ENCODE assay signal across 25 cellular contexts in genomic region chr11:11409224-11409623, GRCh38. TPM values are rescaled to one million over a fixed set of nuclear protein-coding genes. Genes with fewer than 3 reads are reported as not detected.
DNase-seq lines count a peak whose midpoint lies in the region; ATAC-seq and TF ChIP-seq lines count a peak whose summit lies in the region.
"Had no signal": no experiment of that assay in that cellular context is flagged by ENCODE, and none has a peak within 500 bp of the region (broad histone marks: within the 10 kb centered on the region; RNA-seq: fewer than 3 reads in every experiment).

No MANE protein-coding gene starts in this region.

- H3K27ac Mint-ChIP-seq in neural crest cell (ENCODE audit: unreplicated experiment): peak overlapping the region; percentile 80
- H3K27ac Mint-ChIP-seq: activated CD8-positive, alpha-beta T cell treated with anti-CD3 and anti-CD28 coated beads, Interleukin-2, amount 10 ng/mL, durations not matched to agents 7 days and 5 days; activated naive CD4-positive, alpha-beta T cell treated with anti-CD3 and anti-CD28 coated beads, Interleukin-2, amount 50 U/mL, for 72 hours; activated T-helper 2 cell treated with anti-CD3 and anti-CD28 coated beads, Interferon-gamma antibody, Interleukin-2, Interleukin-4, amounts not matched to agents 10 μg/mL and 5 μg/mL and 100 μg/mL, durations not matched to agents 14 hours and 24 hours and 36 hours; memory B cell had no signal

- intact Hi-C loops in left ventricle myocardium inferior (cut with micrococcal nuclease) (no loop called here), Right ventricle myocardium superior (cut with DNase I) (loop anchor here (5.0 kb wide), 1 partner anchor 128 kb away; no protein-coding TSS in a partner anchor), esophagus muscularis mucosa (cut with DNase I) (loop anchor here (5.0 kb wide), 1 partner anchor 213 kb away; the partner anchor contains the start of gene GALNT18), uterus (cut with DNase I; ENCODE audit: low total_unique reads) (no loop called here), ovary (cut with DNase I) (no loop called here)

- 58% methylated on average over 4 of the region's 6 CpGs for WGBS in esophagus muscularis mucosa
- WGBS in ovary, 3 donors: 71 to 82% (median 81%) methylated on average over 6 of the region's 6 CpGs

- H3K27me3 ChIP-seq in left ventricle myocardium inferior (ENCODE audit: low read depth) (no peaks in the 10 kb centered on the region), esophagus muscularis mucosa (no peaks in the 10 kb centered on the region), uterus (no peaks in the 10 kb centered on the region), ovary (no peaks in the 10 kb centered on the region)
- H3K27me3 ChIP-seq: neural progenitor cell had no signal

- H3K36me3 ChIP-seq in left ventricle myocardium inferior (no peaks in the 10 kb centered on the region), esophagus muscularis mucosa (no peaks in the 10 kb centered on the region), uterus (no peaks in the 10 kb centered on the region), ovary (no peaks in the 10 kb centered on the region)
- H3K36me3 ChIP-seq: cardiac muscle cell, neural progenitor cell, WERI-Rb-1 had no signal

- no peaks in the 10 kb centered on the region for H3K9me3 Mint-ChIP-seq in neural crest cell
- H3K9me3 Mint-ChIP-seq: activated naive CD4-positive, alpha-beta T cell treated with anti-CD3 and anti-CD28 coated beads, Interleukin-2, amount 50 U/mL, for 72 hours; activated T-helper 2 cell treated with anti-CD3 and anti-CD28 coated beads, Interferon-gamma antibody, Interleukin-2, Interleukin-4, amounts not matched to agents 10 μg/mL and 5 μg/mL and 100 μg/mL, durations not matched to agents 14 hours and 24 hours and 36 hours; memory B cell; neural progenitor cell had no signal

- ATAC-seq in Right ventricle myocardium superior (ENCODE audit: poor library complexity): no peak
- ATAC-seq: activated CD8-positive, alpha-beta T cell treated with anti-CD3 and anti-CD28 coated beads, Interleukin-2, amount 10 ng/mL, durations not matched to agents 7 days and 5 days; activated naive CD4-positive, alpha-beta T cell treated with anti-CD3 and anti-CD28 coated beads, Interleukin-2, amount 50 U/mL, for 72 hours had no signal

- H3K9me3 ChIP-seq in left ventricle myocardium inferior (replicated peaks) (no peaks in the 10 kb centered on the region), esophagus muscularis mucosa (no peaks in the 10 kb centered on the region), uterus (no peaks in the 10 kb centered on the region), ovary (no peaks in the 10 kb centered on the region)

- H3K27ac ChIP-seq in left ventricle myocardium inferior (replicated peaks) (peak overlapping the region; percentile 69), esophagus muscularis mucosa (replicated peaks in 1 of 4) (peak overlapping the region in 3 of 4 donors; percentile 70 to 77 (median 76)), uterus (peak overlapping the region; percentile 33 to 68), ovary (no peak overlapping the region)
- H3K27ac ChIP-seq: cardiac muscle cell, neural progenitor cell, WERI-Rb-1 had no signal

- H3K4me1 ChIP-seq in left ventricle myocardium inferior: peaks cover 63% of the 10 kb centered on the region
- peaks cover 43 to 59% (median 52%) of the 10 kb centered on the region in 4 donors for H3K4me1 ChIP-seq in esophagus muscularis mucosa
- H3K4me1 ChIP-seq in uterus: peaks cover 0 to 30% of the 10 kb centered on the region in 2 donors
- peaks cover 22% of the 10 kb centered on the region for H3K4me1 ChIP-seq in ovary (ENCODE audit: insufficient read depth)

- no peak for TF ChIP-seq POLR2A in esophagus muscularis mucosa (IDR thresholded peaks at IDR 0.05; ENCODE audit: low read depth)
- no peak for TF ChIP-seq POLR2A in uterus (IDR thresholded peaks at IDR 0.05)
- no peak for TF ChIP-seq POLR2A in ovary (IDR thresholded peaks at IDR 0.05)

- no peak overlapping the region for H3K4me3 Mint-ChIP-seq in neural crest cell
- H3K4me3 Mint-ChIP-seq: activated CD8-positive, alpha-beta T cell treated with anti-CD3 and anti-CD28 coated beads, Interleukin-2, amount 10 ng/mL, durations not matched to agents 7 days and 5 days; memory B cell; neural progenitor cell had no signal

- H3K4me1 Mint-ChIP-seq in neural crest cell: peaks cover 13% of the 10 kb centered on the region
- H3K4me1 Mint-ChIP-seq: memory B cell had no signal

- TF ChIP-seq EP300 in esophagus muscularis mucosa (IDR thresholded peaks at IDR 0.05) (no peak), ovary (IDR thresholded peaks at IDR 0.05) (no peak)

- no peak overlapping the region for H3K4me3 ChIP-seq in left ventricle myocardium inferior
- H3K4me3 ChIP-seq in esophagus muscularis mucosa: no peak overlapping the region
- no peak overlapping the region for H3K4me3 ChIP-seq in uterus
- no peak overlapping the region for H3K4me3 ChIP-seq in ovary
- H3K4me3 ChIP-seq: cardiac muscle cell, coronary artery, K562, neural progenitor cell had no signal

- no peak for TF ChIP-seq CTCF in left ventricle myocardium inferior (IDR thresholded peaks at IDR 0.05; ENCODE audit: borderline replicate concordance)
- TF ChIP-seq CTCF in esophagus muscularis mucosa (IDR thresholded peaks at IDR 0.05): no peak
- no peak for TF ChIP-seq CTCF in neural crest cell (conservative IDR thresholded peaks at IDR 0.05)
- TF ChIP-seq CTCF in uterus (IDR thresholded peaks at IDR 0.05): no peak
- no peak for TF ChIP-seq CTCF in ovary (IDR thresholded peaks at IDR 0.05)

- no peaks in the 10 kb centered on the region for H3K27me3 Mint-ChIP-seq in neural crest cell (ENCODE audit: low read depth)

- no peaks in the 10 kb centered on the region for H3K36me3 Mint-ChIP-seq in neural crest cell (ENCODE audit: low read depth)
- H3K36me3 Mint-ChIP-seq: activated naive CD4-positive, alpha-beta T cell treated with anti-CD3 and anti-CD28 coated beads, Interleukin-2, amount 50 U/mL, for 72 hours; memory B cell; neural progenitor cell had no signal

- DNase-seq in left ventricle myocardium inferior (no peak), Right ventricle myocardium superior (no peak), esophagus muscularis mucosa (ENCODE audit: extremely low spot score) (no peak), neural crest cell (ENCODE audit: low read depth, low spot score) (no peak), uterus (no peak), NCI-H748 (lab: John Stamatoyannopoulos, UW; ENCODE audit: unreplicated experiment) (no peak), ovary (no peak), middle frontal gyrus (ENCODE audit: extremely low spot score, low spot score) (no peak)
- DNase-seq: activated CD4-positive, alpha-beta T cell treated with anti-CD3 and anti-CD28 coated beads for 4 hours; activated CD8-positive, alpha-beta T cell treated with anti-CD3 and anti-CD28 coated beads, Interleukin-2, amount 10 ng/mL, durations not matched to agents 7 days and 5 days; aorta; DND-41; GOT3; hippocampal formation; NCI-H446 treated with DMSO at 0.1 percent for 48 hours; stimulated activated CD4-positive, alpha-beta T cell treated with anti-CD3 and anti-CD28 coated beads, Interleukin-4, amount 100 ng/mL, for 4 hours; T-helper 9 cell had no signal

RNA-seq across cellular contexts. Expression of gene CSNK2A3, which starts 56.2 kb away (rescaled TPM):
- 1.4 TPM for total RNA-seq in left ventricle myocardium inferior
- total RNA-seq in Right ventricle myocardium superior: 1.2 TPM
- 1 to 10 TPM in 2 of 4 donors, under 1 TPM in 2; 0.83 to 2.8 (median 1.1) TPM for total RNA-seq in esophagus muscularis mucosa
- total RNA-seq in neural crest cell: 0.39 and 0.82 TPM in 2 replicates
- total RNA-seq in uterus: 1 to 10 TPM; 1.0 to 3.0 (median 2.0) TPM
- total RNA-seq in ovary: 1 to 10 TPM in 1 of 7 donors, under 1 TPM in 5, not detected in 1; 0.23 to 1.9 (median 0.48) TPM
- polyA plus RNA-seq in ovary: 1 to 10 TPM in 1 of 2 donors, under 1 TPM in 1; 0.22 to 2.4 TPM

Comparison
In these comparisons a context has a peak if more than half of its experiments do, and no peak if none do; other contexts are left out.
1. intact Hi-C loops: an anchor here in Right ventricle myocardium superior (5.0 kb wide) and esophagus muscularis mucosa (5.0 kb wide); none called in left ventricle myocardium inferior, uterus and ovary.
2. H3K27ac ChIP-seq: peak in left ventricle myocardium inferior (single experiment), esophagus muscularis mucosa (3 of 4) and uterus (2 of 2); none in ovary (0 of 2).